8 cellular contexts compared by ENCODE assay signal in genomic region chr2:240250985-240251847, GRCh38.
DNase-seq lines count a peak whose midpoint lies in the region; ATAC-seq and TF ChIP-seq lines count a peak whose summit lies in the region.

No MANE protein-coding gene starts in this region.

- no peaks in the 10 kb centered on the region for H3K9me3 ChIP-seq in esophagus (ENCODE audit: control insufficient read depth in 2 of 2, insufficient read depth in 1 of 2, low read depth in 1 of 2, low read length in 1 of 2)
- H3K9me3 ChIP-seq in upper lobe of left lung: no peaks in the 10 kb centered on the region

- peaks cover 9 to 31% of the 10 kb centered on the region in 2 donors for H3K4me1 ChIP-seq in esophagus (ENCODE audit: control insufficient read depth in 2 of 2, insufficient read depth in 2 of 2, low read length in 1 of 2)
- H3K4me1 ChIP-seq in upper lobe of left lung: peaks cover 11 to 24% (median 19%) of the 10 kb centered on the region in 4 donors

- in situ Hi-C loops in SK-MEL-5 (cut with HindIII; ENCODE audit: low pct_unique_long_range_greater_than_20kb, low sequenced_read_pairs): no loop called here

- no peak overlapping the region for H3K27ac Mint-ChIP-seq in activated T-cell treated with anti-CD3 and anti-CD28 coated beads, Interleukin-2, amount 50 U/mL, for 72 hours

- no peaks in the 10 kb centered on the region for H3K9me3 Mint-ChIP-seq in activated T-cell treated with anti-CD3 and anti-CD28 coated beads, Interleukin-2, amount 50 U/mL, for 72 hours

- ATAC-seq in activated T-cell treated with anti-CD3 and anti-CD28 coated beads, Interleukin-2, amount 50 U/mL, for 72 hours (replicated peaks in 1 of 2): peak; percentile 40 to 42
- peak; percentile 90 to 94 for ATAC-seq in upper lobe of left lung (ENCODE audit: low FRiP score in 2 of 2)

- H3K4me3 ChIP-seq in esophagus (ENCODE audit: low read depth in 1 of 2, low read length in 2 of 2): no peak overlapping the region
- peak overlapping the region in 2 of 4 donors; percentile 19 to 36 for H3K4me3 ChIP-seq in upper lobe of left lung

- H3K4me3 Mint-ChIP-seq in activated T-cell treated with anti-CD3 and anti-CD28 coated beads, Interleukin-2, amount 50 U/mL, for 72 hours: no peak overlapping the region

- peak overlapping the region; percentile 68 to 69 for H3K27ac ChIP-seq in esophagus (ENCODE audit: low read depth in 2 of 2, low read length in 1 of 2)
- H3K27ac ChIP-seq in upper lobe of left lung: peak overlapping the region; percentile 62 to 83 (median 76)

- H3K27me3 Mint-ChIP-seq in activated T-cell treated with anti-CD3 and anti-CD28 coated beads, Interleukin-2, amount 50 U/mL, for 72 hours (ENCODE audit: low read depth): no peaks in the 10 kb centered on the region

- H3K27me3 ChIP-seq in esophagus (ENCODE audit: control insufficient read depth in 1 of 2, insufficient read depth in 2 of 2, low read length in 2 of 2): no peaks in the 10 kb centered on the region
- no peaks in the 10 kb centered on the region for H3K27me3 ChIP-seq in upper lobe of left lung

- no peaks in the 10 kb centered on the region for H3K36me3 ChIP-seq in esophagus (ENCODE audit: control insufficient read depth in 2 of 2, insufficient read depth in 2 of 2, low read length in 1 of 2)
- H3K36me3 ChIP-seq in upper lobe of left lung: no peaks in the 10 kb centered on the region

- peak; percentile 57 to 93 (median 80) for TF ChIP-seq EP300 in upper lobe of left lung (IDR thresholded peaks at IDR 0.05)

- no peak for DNase-seq in activated T-cell treated with anti-CD3 and anti-CD28 coated beads, Interleukin-2, amount 50 U/mL, for 72 hours
- DNase-seq in activated T-cell treated with anti-CD3 and anti-CD28 coated beads, Interleukin-2, amount 50 U/mL, for 48 hours: no peak
- DNase-seq in SK-MEL-5 (ENCODE audit: low read depth, low spot score) (peak; percentile 50), mucosa of gallbladder (ENCODE audit: low spot score) (peak; percentile 89), upper lobe of left lung (peak; percentile 88 to 92), NCI-H2081 (lab: John Stamatoyannopoulos, UW) (no peak)
- no peak for DNase-seq in central memory CD4-positive, alpha-beta T cell

- no peak for TF ChIP-seq CTCF in upper lobe of left lung (IDR thresholded peaks at IDR 0.05)

- 25 to 33% methylated on average over 30 to 32 of the region's 32 CpGs for WGBS in esophagus, 2 donors
- WGBS in upper lobe of left lung, 2 donors: 0 to 44% methylated on average over 1 to 27 of the region's 32 CpGs

- peak in 1 of 4 donors; percentile 43 for TF ChIP-seq POLR2A in upper lobe of left lung (IDR thresholded peaks at IDR 0.05)

- no peaks in the 10 kb centered on the region for H3K4me1 Mint-ChIP-seq in activated T-cell treated with anti-CD3 and anti-CD28 coated beads, Interleukin-2, amount 50 U/mL, for 72 hours (ENCODE audit: low read depth)

- H3K36me3 Mint-ChIP-seq in activated T-cell treated with anti-CD3 and anti-CD28 coated beads, Interleukin-2, amount 50 U/mL, for 72 hours (ENCODE audit: insufficient read depth in 2 of 2): no peaks in the 10 kb centered on the region

Comparison
In these comparisons a context has a peak if more than half of its experiments do, and no peak if none do; other contexts are left out.
1. DNase-seq: peak in SK-MEL-5 (single experiment), mucosa of gallbladder (single experiment) and upper lobe of left lung (2 of 2); none in activated T-cell treated with anti-CD3 and anti-CD28 coated beads, Interleukin-2, amount 50 U/mL, for 72 hours (0 of 2), activated T-cell treated with anti-CD3 and anti-CD28 coated beads, Interleukin-2, amount 50 U/mL, for 48 hours (0 of 2), NCI-H2081 (0 of 2) and central memory CD4-positive, alpha-beta T cell (single experiment).